Comparison of ENCODE assay signal across 8 cellular contexts in genomic region chr9:93577940-93578682, GRCh38. TPM values are rescaled to one million over a fixed set of nuclear protein-coding genes. Genes with fewer than 3 reads are reported as not detected.
A peak's percentile ranks its signal among the peaks of the same experiment; 100 is the strongest.
DNase-seq lines count a peak whose midpoint lies in the region; ATAC-seq and TF ChIP-seq lines count a peak whose summit lies in the region.

No MANE protein-coding gene starts in this region.

- peaks cover 2% of the 10 kb centered on the region for H3K9me3 Mint-ChIP-seq in activated CD8-positive, alpha-beta T cell treated with anti-CD3 and anti-CD28 coated beads, Interleukin-2, amount 10 ng/mL, durations not matched to agents 7 days and 5 days (ENCODE audit: insufficient read depth)

- peak overlapping the region; percentile 79 for H3K4me3 Mint-ChIP-seq in activated CD8-positive, alpha-beta T cell treated with anti-CD3 and anti-CD28 coated beads, Interleukin-2, amount 10 ng/mL, durations not matched to agents 7 days and 5 days

- H3K4me1 Mint-ChIP-seq in activated CD8-positive, alpha-beta T cell treated with anti-CD3 and anti-CD28 coated beads, Interleukin-2, amount 10 ng/mL, durations not matched to agents 7 days and 5 days (ENCODE audit: low read depth): peaks cover 35% of the 10 kb centered on the region

- POLR2A ChIA-PET in activated CD8-positive, alpha-beta T cell treated with anti-CD3 and anti-CD28 coated beads, Interleukin-2, amount 10 ng/mL, durations not matched to agents 7 days and 5 days (lab: Charles Lee): interaction anchor here (1.1 to 3.8 kb wide), 2 partner anchors 11 to 12 kb away, joined by 7 to 41 read pairs; no protein-coding TSS in a partner anchor

- no peak for ATAC-seq in activated CD8-positive, alpha-beta T cell treated with anti-CD3 and anti-CD28 coated beads, Interleukin-2, amount 10 ng/mL, durations not matched to agents 7 days and 5 days
- ATAC-seq in left cardiac atrium: peak in 1 of 2 donors; percentile 3
- no peak for ATAC-seq in HG02588 (IDR thresholded peaks at IDR 0.05; ENCODE audit: unreplicated experiment)
- no peak for ATAC-seq in HG03095 (IDR thresholded peaks at IDR 0.05; ENCODE audit: unreplicated experiment)

- peaks cover 1% of the 10 kb centered on the region for H3K36me3 Mint-ChIP-seq in activated CD8-positive, alpha-beta T cell treated with anti-CD3 and anti-CD28 coated beads, Interleukin-2, amount 10 ng/mL, durations not matched to agents 7 days and 5 days (ENCODE audit: low read depth)

- TF ChIP-seq CTCF in HFF-Myc (IDR thresholded peaks at IDR 0.05; ENCODE audit: low read depth, low read length, missing control alignments): no peak

- no peak for DNase-seq in HFF-Myc (ENCODE audit: extremely low read depth, low read depth)
- DNase-seq in activated CD8-positive, alpha-beta T cell treated with anti-CD3 and anti-CD28 coated beads, Interleukin-2, amount 10 ng/mL, durations not matched to agents 7 days and 5 days: peak; percentile 20
- peak; percentile 25 for DNase-seq in left cardiac atrium
- no peak for DNase-seq in NCI-H2196 treated with DMSO at 0.1 percent for 48 hours (lab: John Stamatoyannopoulos, UW; ENCODE audit: unreplicated experiment)
- DNase-seq in NOMO-1 (lab: John Stamatoyannopoulos, UW; ENCODE audit: unreplicated experiment in 2 of 2): no peak

- H3K4me3 ChIP-seq in HFF-Myc (replicated peaks; ENCODE audit: low read depth, low read length) (peak overlapping the region; percentile 58), skin epidermis (peak overlapping the region; percentile 53 to 89 (median 80))

- H3K27me3 Mint-ChIP-seq in activated CD8-positive, alpha-beta T cell treated with anti-CD3 and anti-CD28 coated beads, Interleukin-2, amount 10 ng/mL, durations not matched to agents 7 days and 5 days (ENCODE audit: low read depth): no peaks in the 10 kb centered on the region

- CTCF ChIA-PET in activated CD8-positive, alpha-beta T cell treated with anti-CD3 and anti-CD28 coated beads, Interleukin-2, amount 10 ng/mL, durations not matched to agents 7 days and 5 days (lab: Charles Lee): interaction anchor here (1.3 kb wide), 1 partner anchor 12 kb away, joined by 11 read pairs; no protein-coding TSS in a partner anchor

- peak overlapping the region in 15 of 21 experiments; percentile 50 to 100 (median 94) for H3K27ac ChIP-seq in skin epidermis

- intact Hi-C loops in left cardiac atrium (cut with DNase I): loop anchor here in 1 of 2 donors (10.0 kb wide), 1 partner anchor 123 kb away; the partner anchor contains the start of genes FAM120A and FAM120AOS

- H3K27ac Mint-ChIP-seq in activated CD8-positive, alpha-beta T cell treated with anti-CD3 and anti-CD28 coated beads, Interleukin-2, amount 10 ng/mL, durations not matched to agents 7 days and 5 days: peak overlapping the region; percentile 86

RNA-seq across cellular contexts. Expression of gene PHF2, which starts 1.7 kb away (rescaled TPM):
- total RNA-seq in activated CD8-positive, alpha-beta T cell treated with anti-CD3 and anti-CD28 coated beads, Interleukin-2, amount 10 ng/mL, durations not matched to agents 7 days and 5 days: 10 to 100 TPM; 22.1 to 23.5 TPM
- 10 to 100 TPM; 25.7 to 27.7 TPM for total RNA-seq in left cardiac atrium

Comparison
In these comparisons a context has a peak if more than half of its experiments do, and no peak if none do; other contexts are left out.
1. DNase-seq: peak in activated CD8-positive, alpha-beta T cell treated with anti-CD3 and anti-CD28 coated beads, Interleukin-2, amount 10 ng/mL, durations not matched to agents 7 days and 5 days (single experiment) and left cardiac atrium (single experiment); none in HFF-Myc (single experiment), NCI-H2196 treated with DMSO at 0.1 percent for 48 hours (single experiment) and NOMO-1 (0 of 2).